Comparison of ENCODE assay signal across 8 cellular contexts in genomic region chr22:38696606-38697005, GRCh38. TPM values are rescaled to one million over a fixed set of nuclear protein-coding genes. Genes with fewer than 3 reads are reported as not detected.
DNase-seq lines count a peak whose midpoint lies in the region; ATAC-seq, FAIRE-seq and TF ChIP-seq lines count a peak whose summit lies in the region.

No MANE protein-coding gene starts in this region.

- no peaks in the 10 kb centered on the region for H3K9me3 Mint-ChIP-seq in naive B cell

- ATAC-seq in naive B cell (ENCODE audit: low read depth in 2 of 2), result no peak
- ATAC-seq in GM21737 (IDR thresholded peaks at IDR 0.05; ENCODE audit: unreplicated experiment), result no peak

- peaks cover 57% of the 10 kb centered on the region for H3K79me2 ChIP-seq in SU-DHL-6 (ENCODE audit: insufficient read depth, low read length)

- peaks cover 41 to 64% (median 46%) of the 10 kb centered on the region in 3 donors for H3K4me1 Mint-ChIP-seq in naive B cell

- peak overlapping the region; percentile 100 for H3K4me2 ChIP-seq in SU-DHL-6 (ENCODE audit: low read depth, low read length, poor library complexity, severe bottlenecking)

- no peak overlapping the region for H2AFZ ChIP-seq in SU-DHL-6 (ENCODE audit: low read depth, low read length, severe bottlenecking)

- H3K9me3 ChIP-seq in SU-DHL-6 (ENCODE audit: insufficient read depth, low read length) (no peaks in the 10 kb centered on the region), uterus (no peaks in the 10 kb centered on the region)

- no peaks in the 10 kb centered on the region for H3K36me3 ChIP-seq in SU-DHL-6 (ENCODE audit: low read length)
- no peaks in the 10 kb centered on the region for H3K36me3 ChIP-seq in uterus

- H3K4me3 ChIP-seq in SU-DHL-6 (ENCODE audit: insufficient read depth, low read length, poor library complexity, severe bottlenecking), result no peak overlapping the region
- H3K4me3 ChIP-seq in choroid plexus epithelial cell (ENCODE audit: low read depth, low read length), result peak overlapping the region; percentile 1
- no peak overlapping the region for H3K4me3 ChIP-seq in uterus

- H3K36me3 Mint-ChIP-seq in naive B cell, result peaks cover 0 to 6% of the 10 kb centered on the region in 2 donors

- peak overlapping the region in 2 of 8 donors; percentile 1 to 61 for H3K4me3 Mint-ChIP-seq in naive B cell

- H3K27me3 Mint-ChIP-seq in naive B cell, result peaks cover 0 to 4% (median 0%) of the 10 kb centered on the region in 3 donors

- H3K27ac ChIP-seq in SU-DHL-6 (ENCODE audit: low read depth, low read length) (no peak overlapping the region), uterus (peak overlapping the region; percentile 25 to 56)

- H3K27ac Mint-ChIP-seq in naive B cell, result peak overlapping the region in 4 of 6 donors; percentile 40 to 80 (median 60)

- DNase-seq in GM12891 (ENCODE audit: insufficient read length, low spot score), result no peak
- peak; percentile 87 for DNase-seq in choroid plexus epithelial cell (ENCODE audit: low read depth)
- DNase-seq in naive B cell, result no peak
- no peak for DNase-seq in uterus
- no peak for DNase-seq in posterior vena cava (ENCODE audit: low spot score)
- no peak for DNase-seq in D721Med (ENCODE audit: insufficient read length, low spot score)

- no peak overlapping the region for H3K9ac ChIP-seq in SU-DHL-6 (ENCODE audit: low read length)

- TF ChIP-seq POLR2A in GM12891 (IDR thresholded peaks at IDR 0.05; ENCODE audit: low read depth, low read length) (no peak), uterus (IDR thresholded peaks at IDR 0.05) (no peak)

- no peaks in the 10 kb centered on the region for H4K20me1 ChIP-seq in SU-DHL-6 (ENCODE audit: low read depth, low read length)

- FAIRE-seq in GM12891 (lab: Jason Lieb, UNC), result peak; percentile 65
- no peak for FAIRE-seq in D721Med (lab: Jason Lieb, UNC)

- H3F3A ChIP-seq in SU-DHL-6 (ENCODE audit: insufficient read depth), result peaks cover 4% of the 10 kb centered on the region; the same call in 1 of the 2 replicates

- TF ChIP-seq CTCF in SU-DHL-6 (IDR thresholded peaks at IDR 0.05; ENCODE audit: insufficient read depth, low read length, poor library complexity, severe bottlenecking), result no peak
- no peak for TF ChIP-seq CTCF in choroid plexus epithelial cell (conservative IDR thresholded peaks at IDR 0.05; ENCODE audit: low read depth, low read length)
- TF ChIP-seq CTCF in uterus (IDR thresholded peaks at IDR 0.05), result no peak
- no peak for TF ChIP-seq CTCF in D721Med (IDR thresholded peaks at IDR 0.05; ENCODE audit: insufficient read depth, missing control alignments)

- H3K27me3 ChIP-seq in SU-DHL-6 (ENCODE audit: low read length), result no peaks in the 10 kb centered on the region
- H3K27me3 ChIP-seq in uterus, result no peaks in the 10 kb centered on the region

- H3K9me2 ChIP-seq in SU-DHL-6 (replicated peaks; ENCODE audit: insufficient read depth, low read length), result no peaks in the 10 kb centered on the region

- intact Hi-C loops in uterus (cut with DNase I; ENCODE audit: low total_unique reads) (no loop called here), posterior vena cava (cut with DNase I) (no loop called here)

- peaks cover 0 to 21% of the 10 kb centered on the region in 2 donors for H3K4me1 ChIP-seq in uterus

TF ChIP-seq in GM12891, 5 proteins besides CTCF, POLR2A, EP300 and RAD21:
- no peak for TF ChIP-seq POU2F2 (IDR thresholded peaks at IDR 0.05; ENCODE audit: low read depth, low read length)
- TF ChIP-seq PAX5 (IDR thresholded peaks at IDR 0.05; ENCODE audit: insufficient read depth, low read length, severe bottlenecking), result no peak
- no peak for TF ChIP-seq TAF1 (IDR thresholded peaks at IDR 0.05; ENCODE audit: low read depth, low read length)

RNA-seq across cellular contexts. Expression of gene JOSD1, which starts 4.1 kb away (rescaled TPM):
- 30.2 TPM for polyA plus RNA-seq in GM12891 (2012; ENCODE audit: low read depth, missing spikeins)
- polyA plus RNA-seq in naive B cell (ENCODE audit: low read depth in 6 of 6), result 10 to 100 TPM in 3 of 6 donors, 1 to 10 TPM in 3; 8.2 to 12.1 (median 9.7) TPM
- 10 to 100 TPM; 24.4 to 57.9 (median 40.2) TPM for total RNA-seq in uterus
- total RNA-seq in posterior vena cava, result 10 to 100 TPM; 45.0 to 48.3 TPM

RNA-seq across cellular contexts. Expression of gene GTPBP1, which starts 9.1 kb away (rescaled TPM):
- polyA plus RNA-seq in GM12891 (2012; ENCODE audit: low read depth, missing spikeins), result 26.0 TPM
- polyA plus RNA-seq in naive B cell (ENCODE audit: low read depth in 6 of 6), result 10 to 100 TPM; 21.2 to 41.2 (median 33.3) TPM
- total RNA-seq in uterus (10 to 100 TPM; 16.2 to 71.5 (median 56.1) TPM), posterior vena cava (10 to 100 TPM; 29.8 to 34.3 TPM)

RNA-seq across cellular contexts. Expression of gene TOMM22, which starts 14.8 kb away (rescaled TPM):
- polyA plus RNA-seq in GM12891 (2012; ENCODE audit: low read depth, missing spikeins), result 74.5 TPM
- polyA plus RNA-seq in naive B cell (ENCODE audit: low read depth in 6 of 6), result 10 to 100 TPM; 59.6 to 78.7 (median 71.0) TPM
- total RNA-seq in uterus (10 to 100 TPM; 17.6 to 62.5 (median 48.4) TPM), posterior vena cava (10 to 100 TPM; 40.7 to 42.8 TPM)

RNA-seq across cellular contexts. Expression of gene CBY1, which starts 40.2 kb away (rescaled TPM):
- polyA plus RNA-seq in GM12891 (2012; ENCODE audit: low read depth, missing spikeins), result 6.9 TPM
- 1 to 10 TPM; 2.5 to 7.7 (median 4.4) TPM for polyA plus RNA-seq in naive B cell (ENCODE audit: low read depth in 6 of 6)
- 10 to 100 TPM; 10.5 to 42.8 (median 28.6) TPM for total RNA-seq in uterus
- total RNA-seq in posterior vena cava, result 10 to 100 TPM; 22.3 to 25.2 TPM

RNA-seq across cellular contexts. Expression of gene FAM227A, which starts 40.4 kb away (rescaled TPM):
- polyA plus RNA-seq in GM12891 (2012; ENCODE audit: low read depth, missing spikeins), result 0.28 TPM
- not detected for polyA plus RNA-seq in naive B cell (ENCODE audit: low read depth in 6 of 6)
- 10 to 100 TPM in 1 of 4 donors, 1 to 10 TPM in 3; 1.5 to 10.4 (median 4.6) TPM for total RNA-seq in uterus
- under 1 TPM; 0.43 to 0.83 TPM for total RNA-seq in posterior vena cava
